In genomic region chr1:202580604-202581003, GRCh38 we compare ENCODE assay signal across 17 cellular contexts.
DNase-seq lines count a peak whose midpoint lies in the region; ATAC-seq and TF ChIP-seq lines count a peak whose summit lies in the region.
"Had no signal": no experiment of that assay in that cellular context is flagged by ENCODE, and none has a peak within 500 bp of the region (broad histone marks: within the 10 kb centered on the region; RNA-seq: fewer than 3 reads in every experiment).

No MANE protein-coding gene starts in this region.

- no peak for TF ChIP-seq EP300 in transverse colon (IDR thresholded peaks at IDR 0.05; ENCODE audit: low read depth)

- no peak overlapping the region for H3K18ac ChIP-seq in mesenchymal stem cell (ENCODE audit: low read depth in 1 of 2, low read length in 2 of 2)

- H3K27ac Mint-ChIP-seq in MCF 10A (ENCODE audit: low read depth, unreplicated experiment), result no peak overlapping the region

- H2AFZ ChIP-seq in mesenchymal stem cell (ENCODE audit: low read depth, low read length), result no peak overlapping the region

- POLR2A ChIA-PET in MCF 10A (lab: Yijun Ruan, JAX), result interaction anchor here (9.4 kb wide), 1 partner anchor 9 kb away, joined by 146 read pairs; no protein-coding TSS in a partner anchor

- no TSS peak for BruUV-seq in MCF 10A (replicated peaks; lab: Mats Ljungman, UMichigan)

- H3K4ac ChIP-seq in mesenchymal stem cell (ENCODE audit: low read depth in 1 of 2, low read length in 2 of 2), result no peak overlapping the region

- intact Hi-C loops in breast epithelium (cut with DNase I; ENCODE audit: low total_unique reads), result loop anchor here (10.0 kb wide), 1 partner anchor 1924 kb away; no protein-coding TSS in a partner anchor
- intact Hi-C loops in MCF 10A (cut with micrococcal nuclease), result no loop called here
- intact Hi-C loops in transverse colon (cut with DNase I; ENCODE audit: low total_unique reads), result no loop called here

- no peak overlapping the region for H3K4me3 ChIP-seq in breast epithelium
- H3K4me3 ChIP-seq in mesenchymal stem cell (ENCODE audit: insufficient read depth in 1 of 2, low read depth in 1 of 2, low read length in 2 of 2), result peak overlapping the region in 1 of 2 experiments; percentile 42
- no peak overlapping the region for H3K4me3 ChIP-seq in transverse colon
- H3K4me3 ChIP-seq: adrenal gland, K562 had no signal

- H3K27me3 Mint-ChIP-seq in MCF 10A (ENCODE audit: insufficient read depth, unreplicated experiment), result no peaks in the 10 kb centered on the region

- H3K4me2 ChIP-seq in mesenchymal stem cell (ENCODE audit: low read length, poor library complexity, severe bottlenecking), result no peak overlapping the region

- H3K23ac ChIP-seq in mesenchymal stem cell (ENCODE audit: low read length in 2 of 2), result no peak overlapping the region

- peak overlapping the region in 1 of 2 experiments; percentile 62 for H2BK12ac ChIP-seq in mesenchymal stem cell (ENCODE audit: low read length in 2 of 2)

- TF ChIP-seq POLR2A in breast epithelium (IDR thresholded peaks at IDR 0.05), result no peak
- TF ChIP-seq POLR2A in transverse colon (IDR thresholded peaks at IDR 0.05), result no peak

- TF ChIP-seq CTCF in breast epithelium (IDR thresholded peaks at IDR 0.05) (no peak), MCF 10A (IDR thresholded peaks at IDR 0.05; ENCODE audit: unreplicated experiment) (no peak), transverse colon (IDR thresholded peaks at IDR 0.05) (no peak)

- H3K36me3 ChIP-seq in breast epithelium (no peaks in the 10 kb centered on the region), mesenchymal stem cell (ENCODE audit: control insufficient read depth in 1 of 2, insufficient read depth in 2 of 2, low read depth in 1 of 2, low read length in 2 of 2) (peaks cover 0 to 23% of the 10 kb centered on the region in 2 experiments), transverse colon (peaks cover 0 to 32% (median 12%) of the 10 kb centered on the region in 4 donors)

- H3K14ac ChIP-seq in mesenchymal stem cell (ENCODE audit: low read length in 2 of 2), result no peak overlapping the region

- H3K4me1 ChIP-seq in breast epithelium (peaks cover 0 to 24% of the 10 kb centered on the region in 2 donors), mesenchymal stem cell (ENCODE audit: control insufficient read depth, insufficient read depth, low read depth, low read length) (peaks cover 2% of the 10 kb centered on the region), transverse colon (peaks cover 31 to 54% (median 35%) of the 10 kb centered on the region in 4 donors)
- H3K4me1 ChIP-seq: Caco-2 had no signal

- H3K9ac ChIP-seq in mesenchymal stem cell (ENCODE audit: low read length), result peak overlapping the region; percentile 47

- no peak overlapping the region for H4K8ac ChIP-seq in mesenchymal stem cell (ENCODE audit: low read length)

- H2BK5ac ChIP-seq in mesenchymal stem cell (ENCODE audit: low read depth, low read length, poor library complexity, severe bottlenecking), result no peak overlapping the region

- no peaks in the 10 kb centered on the region for H3K79me1 ChIP-seq in mesenchymal stem cell (replicated peaks; ENCODE audit: low read length, poor library complexity, severe bottlenecking)

- H3K27me3 ChIP-seq in breast epithelium (no peaks in the 10 kb centered on the region), mesenchymal stem cell (ENCODE audit: control insufficient read depth in 1 of 2, insufficient read depth in 1 of 2, low read length in 2 of 2) (no peaks in the 10 kb centered on the region), transverse colon (no peaks in the 10 kb centered on the region)
- H3K27me3 ChIP-seq: adrenal gland, neutrophil had no signal

- H3K9me3 Mint-ChIP-seq in MCF 10A (ENCODE audit: unreplicated experiment), result peaks cover 7% of the 10 kb centered on the region
- H3K9me3 Mint-ChIP-seq: activated T-cell treated with anti-CD3 and anti-CD28 coated beads, Interleukin-2, amount 50 U/mL, for 4 hours had no signal

- no peak overlapping the region for H2BK120ac ChIP-seq in mesenchymal stem cell (ENCODE audit: low read depth, low read length)

- H3K4me1 Mint-ChIP-seq in MCF 10A (ENCODE audit: insufficient read depth, unreplicated experiment), result peaks cover 42% of the 10 kb centered on the region

- H3K27ac ChIP-seq in breast epithelium (peak overlapping the region; percentile 44 to 78), mesenchymal stem cell (ENCODE audit: low read length, poor library complexity, severe bottlenecking) (no peak overlapping the region), transverse colon (peak overlapping the region; percentile 68 to 84 (median 78))
- H3K27ac ChIP-seq: neutrophil had no signal

- DNase-seq in breast epithelium (ENCODE audit: low spot score in 2 of 2), result no peak
- DNase-seq in MCF 10A (ENCODE audit: unreplicated experiment), result no peak
- peak; percentile 70 for DNase-seq in RPMI7951 (ENCODE audit: low read depth)
- DNase-seq in mesenchymal stem cell, result no peak
- DNase-seq in transverse colon, result no peak
- no peak for DNase-seq in stimulated activated CD4-positive, alpha-beta T cell treated with anti-CD3 and anti-CD28 coated beads, Interleukin-12 subunit alpha, Interleukin-12 subunit beta, amount 100 ng/mL, for 4 hours
- no peak for DNase-seq in UCSD-AML1 (lab: John Stamatoyannopoulos, UW; ENCODE audit: unreplicated experiment)
- DNase-seq: activated T-cell treated with anti-CD3 and anti-CD28 coated beads, Interleukin-2, amount 50 U/mL, for 4 hours; adrenal gland; Caco-2; foreskin melanocyte; mammary epithelial cell; NCI-H1048; NCI-H2227 treated with DMSO at 0.1 percent for 48 hours had no signal

- ATAC-seq in HG03135 (IDR thresholded peaks at IDR 0.05; ENCODE audit: unreplicated experiment), result no peak
- ATAC-seq: activated T-cell treated with anti-CD3 and anti-CD28 coated beads, Interleukin-2, amount 50 U/mL, for 4 hours; K562 had no signal

- H3K4me3 Mint-ChIP-seq in MCF 10A (ENCODE audit: unreplicated experiment), result no peak overlapping the region
- H3K4me3 Mint-ChIP-seq: activated T-cell treated with anti-CD3 and anti-CD28 coated beads, Interleukin-2, amount 50 U/mL, for 4 hours had no signal

- H3K9me3 ChIP-seq in breast epithelium (no peaks in the 10 kb centered on the region), mesenchymal stem cell (ENCODE audit: control insufficient read depth, low read length) (no peaks in the 10 kb centered on the region), transverse colon (no peaks in the 10 kb centered on the region)
- H3K9me3 ChIP-seq: adrenal gland, Caco-2, neutrophil had no signal

- 100% methylated on average over 1 of the region's 1 CpG for WGBS in mesenchymal stem cell
- 32% methylated on average over 1 of the region's 1 CpG; no CpG with 5 or more reads in 1 of the 2 donors for WGBS in transverse colon (ENCODE audit: low coverage in 1 of 2), 2 donors

- H2BK15ac ChIP-seq in mesenchymal stem cell (ENCODE audit: low read depth, poor library complexity, severe bottlenecking), result no peak overlapping the region

- no peak overlapping the region for H4K91ac ChIP-seq in mesenchymal stem cell (ENCODE audit: low read length)

- in situ Hi-C loops in transverse colon (cut with MboI; ENCODE audit: low pct_ligation_motif_present in 1 of 4, low pct_unique_long_range_greater_than_20kb in 1 of 4, low sequenced_read_pairs in 3 of 4), result no loop called here

- peak overlapping the region; percentile 57 for H2AK5ac ChIP-seq in mesenchymal stem cell (ENCODE audit: low read length, severe bottlenecking)

- peaks cover 15% of the 10 kb centered on the region for H3K36me3 Mint-ChIP-seq in MCF 10A (ENCODE audit: insufficient read depth, unreplicated experiment)

- CTCF ChIA-PET in MCF 10A (lab: Yijun Ruan, JAX), result interaction anchor here (0.6 kb wide), 1 partner anchor 345 kb away, joined by 3 read pairs; no protein-coding TSS in a partner anchor
